ENCODE assay signal across 8 cellular contexts in genomic region chr5:180799194-180799593, GRCh38. TPM values are rescaled to one million over a fixed set of nuclear protein-coding genes. Genes with fewer than 3 reads are reported as not detected.
DNase-seq lines count a peak whose midpoint lies in the region; ATAC-seq, FAIRE-seq and TF ChIP-seq lines count a peak whose summit lies in the region.

No MANE protein-coding gene starts in this region.

- POLR2A ChIA-PET in AG04450 (lab: Yijun Ruan, JAX) = interaction anchor here (1.5 kb wide), 1 partner anchor 13 kb away, joined by 10 read pairs; no protein-coding TSS in a partner anchor

- H3K27me3 Mint-ChIP-seq in activated naive CD8-positive, alpha-beta T cell = no peaks in the 10 kb centered on the region

- no peaks in the 10 kb centered on the region for H3K36me3 Mint-ChIP-seq in activated naive CD8-positive, alpha-beta T cell

- no peaks in the 10 kb centered on the region for H3K27me3 ChIP-seq in AG04450 (ENCODE audit: control insufficient read depth, insufficient read depth, low read length)

- peak; percentile 25 for ATAC-seq in left lobe of liver
- ATAC-seq in HG02623 (IDR thresholded peaks at IDR 0.05; ENCODE audit: unreplicated experiment) = no peak

- peak overlapping the region; percentile 33; the same call in 1 of the 2 replicates for H3K4me3 ChIP-seq in AG04450 (ENCODE audit: low read depth, low read length)

- peaks cover 78% of the 10 kb centered on the region for H3K4me1 Mint-ChIP-seq in activated naive CD8-positive, alpha-beta T cell (ENCODE audit: low read depth)

- H3K9me3 ChIP-seq in AG04450 (ENCODE audit: control insufficient read depth, insufficient read depth, low read length) = no peaks in the 10 kb centered on the region; the same call in 1 of the 2 replicates

- DNase-seq in AG04450 (ENCODE audit: low read depth, low spot score) (no peak), left lobe of liver (ENCODE audit: low spot score) (peak; percentile 58), frontal cortex (ENCODE audit: low spot score in 2 of 2) (no peak), HTR-8/SVneo (ENCODE audit: insufficient read length, low spot score) (no peak), urothelium cell line (ENCODE audit: low spot score) (no peak)

- CTCF ChIA-PET in AG04450 (lab: Charles Lee) = interaction anchor here (0.6 to 1.4 kb wide), 2 partner anchors 70 to 428 kb away, joined by 3 to 6 read pairs; no protein-coding TSS in a partner anchor

- H3K27ac Mint-ChIP-seq in activated naive CD8-positive, alpha-beta T cell = peak overlapping the region; percentile 85

- no peaks in the 10 kb centered on the region for H3K9me3 Mint-ChIP-seq in activated naive CD8-positive, alpha-beta T cell (ENCODE audit: low read depth)

- peak; percentile 29; the same call in 1 of the 2 replicates for TF ChIP-seq CTCF in AG04450 (IDR thresholded peaks at IDR 0.05; ENCODE audit: low read depth, low read length)
- TF ChIP-seq CTCF in GM12874 (IDR thresholded peaks at IDR 0.05; ENCODE audit: insufficient read depth, low read depth, low read length) = peak; percentile 15; the same call in 1 of the 2 replicates

- H3K27ac ChIP-seq in AG04450 (ENCODE audit: low read depth, low read length) = peak overlapping the region; percentile 80

- FAIRE-seq in frontal cortex (lab: Jason Lieb, UNC) (no peak), HTR-8/SVneo (lab: Jason Lieb, UNC) (no peak), urothelium cell line (lab: Jason Lieb, UNC) (no peak)

- peak overlapping the region; percentile 88 for H3K4me3 Mint-ChIP-seq in activated naive CD8-positive, alpha-beta T cell

RNA-seq across cellular contexts. Expression of gene MGAT1, which starts 3.4 kb away (rescaled TPM):
- 96.2 and 121 TPM in 2 replicates for polyA plus RNA-seq in AG04450 (2011; rRNA removed)
- 82.4 and 91.3 TPM in 2 replicates for polyA minus RNA-seq in AG04450 (2011; rRNA and poly(A)+ RNA removed)
- total RNA-seq in left lobe of liver (115 TPM), frontal cortex (19.6 TPM)

RNA-seq across cellular contexts. Expression of gene OR2Y1, which starts 59.3 kb away (rescaled TPM):
- not detected in 2 replicates for polyA plus RNA-seq in AG04450 (2011; rRNA removed)
- polyA minus RNA-seq in AG04450 (2011; rRNA and poly(A)+ RNA removed) = not detected in 2 replicates
- total RNA-seq in left lobe of liver = not detected
- not detected for total RNA-seq in frontal cortex
